11 cellular contexts compared by ENCODE assay signal in genomic region chr6:6875818-6876470, GRCh38.
DNase-seq lines count a peak whose midpoint lies in the region; TF ChIP-seq lines count a peak whose summit lies in the region.
"Had no signal": no experiment of that assay in that cellular context is flagged by ENCODE, and none has a peak within 500 bp of the region (broad histone marks: within the 10 kb centered on the region; RNA-seq: fewer than 3 reads in every experiment).

No MANE protein-coding gene starts in this region.

- no peaks in the 10 kb centered on the region for H3K9me3 ChIP-seq in skeletal muscle satellite cell (replicated peaks; ENCODE audit: low read length)
- no peaks in the 10 kb centered on the region for H3K9me3 ChIP-seq in tibial artery
- no peaks in the 10 kb centered on the region for H3K9me3 ChIP-seq in HAP-1
- H3K9me3 ChIP-seq: tibial nerve had no signal

- in situ Hi-C loops in HAP-1 (cut with MboI; ENCODE audit: low sequenced_read_pairs) = no loop called here

- no peaks in the 10 kb centered on the region for H3K36me3 ChIP-seq in skeletal muscle satellite cell (ENCODE audit: insufficient read depth, low read length)
- H3K36me3 ChIP-seq in tibial artery = no peaks in the 10 kb centered on the region
- no peaks in the 10 kb centered on the region for H3K36me3 ChIP-seq in HAP-1 (replicated peaks)
- H3K36me3 ChIP-seq: tibial nerve had no signal

- H3K27me3 ChIP-seq in skeletal muscle satellite cell (ENCODE audit: control insufficient read depth, insufficient read depth, low read length) = no peaks in the 10 kb centered on the region
- no peaks in the 10 kb centered on the region for H3K27me3 ChIP-seq in tibial artery
- no peaks in the 10 kb centered on the region for H3K27me3 ChIP-seq in HAP-1 (ENCODE audit: low read depth)
- H3K27me3 ChIP-seq: tibial nerve had no signal

- DNase-seq in GM04503 (ENCODE audit: low read depth) (peak; percentile 79), RKO (ENCODE audit: low spot score) (peak; percentile 66), fibroblast of pulmonary artery (ENCODE audit: low read depth) (peak; percentile 75), tibial artery (no peak), occipital lobe (lab: John Stamatoyannopoulos, UW) (no peak), NCI-H1105 treated with DMSO at 0.1 percent for 48 hours (lab: John Stamatoyannopoulos, UW) (no peak), HAP-1 (ENCODE audit: low spot score in 2 of 2) (no peak)
- DNase-seq: activated T-cell treated with anti-CD3 and anti-CD28 coated beads, Interleukin-2, amount 50 U/mL, for 48 hours; stimulated activated CD4-positive, alpha-beta T cell treated with anti-CD3 and anti-CD28 coated beads, Interleukin-1b, Interleukin-23, amount 100 ng/mL, for 48 hours had no signal

- intact Hi-C loops in tibial artery (cut with DNase I; ENCODE audit: low total_unique reads) = no loop called here

- H3K4me1 ChIP-seq in skeletal muscle satellite cell (ENCODE audit: control insufficient read depth, insufficient read depth, low read length) = peaks cover 19% of the 10 kb centered on the region
- H3K4me1 ChIP-seq in tibial artery = no peaks in the 10 kb centered on the region
- H3K4me1 ChIP-seq in HAP-1 = no peaks in the 10 kb centered on the region
- H3K4me1 ChIP-seq: tibial nerve had no signal

- TF ChIP-seq CTCF in fibroblast of pulmonary artery (IDR thresholded peaks at IDR 0.05; ENCODE audit: low read length, missing control alignments) (no peak), tibial artery (IDR thresholded peaks at IDR 0.05) (no peak)

- no peak overlapping the region for H3K4me2 ChIP-seq in skeletal muscle satellite cell (ENCODE audit: low read length)

- no peak overlapping the region for H3K4me3 ChIP-seq in fibroblast of pulmonary artery (replicated peaks; ENCODE audit: low read depth, low read length)
- peak overlapping the region; percentile 5 for H3K4me3 ChIP-seq in skeletal muscle satellite cell (ENCODE audit: low read length)
- no peak overlapping the region for H3K4me3 ChIP-seq in tibial artery
- no peak overlapping the region for H3K4me3 ChIP-seq in HAP-1
- H3K4me3 ChIP-seq: tibial nerve had no signal

- H3K9ac ChIP-seq in skeletal muscle satellite cell (ENCODE audit: low read depth, low read length) = peak overlapping the region; percentile 41

- H3K27ac ChIP-seq in tibial artery = no peak overlapping the region
- H3K27ac ChIP-seq: tibial nerve had no signal

Comparison
In these comparisons a context has a peak if more than half of its experiments do, and no peak if none do; other contexts are left out.
1. DNase-seq: peak in GM04503 (single experiment), RKO (single experiment) and fibroblast of pulmonary artery (single experiment); none in tibial artery (0 of 2), occipital lobe (single experiment), NCI-H1105 treated with DMSO at 0.1 percent for 48 hours (single experiment) and HAP-1 (0 of 2).